In the genomic region with DNA sequence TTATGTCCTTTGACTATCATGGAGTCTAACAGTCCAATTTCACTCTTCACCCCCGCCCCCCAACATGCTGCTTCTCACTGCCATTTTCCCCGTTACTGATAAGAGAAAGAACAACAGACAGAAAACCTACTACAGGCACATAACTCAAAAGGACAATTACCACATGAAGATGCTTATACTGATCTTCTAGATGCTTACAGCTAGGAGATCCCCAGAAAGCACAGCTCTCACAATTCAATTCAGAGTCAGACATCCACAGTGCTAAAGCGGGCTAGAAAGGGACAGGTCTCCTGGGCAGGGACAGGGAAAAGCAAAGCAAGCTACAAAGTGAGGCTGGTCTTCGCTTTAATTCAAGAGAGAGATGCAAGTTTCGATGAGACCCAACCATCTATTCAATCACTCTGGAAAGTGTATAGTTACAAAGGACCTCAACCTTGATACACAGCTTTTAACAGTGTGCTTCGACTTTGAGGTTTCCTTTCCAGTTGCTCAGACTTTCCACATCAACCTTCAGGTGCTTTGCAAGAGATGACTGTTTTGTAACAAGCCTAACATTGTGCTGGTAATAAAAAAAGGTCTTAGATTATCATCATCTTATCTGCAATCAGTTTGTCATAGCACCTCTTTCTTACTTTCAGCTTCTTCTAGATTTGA, we compare ENCODE assay signal across 15 cellular contexts.
DNase-seq lines count a peak whose midpoint lies in the region; TF ChIP-seq lines count a peak whose summit lies in the region.
"Had no signal": no experiment of that assay in that cellular context is flagged by ENCODE, and none has a peak within 500 bp of the region (broad histone marks: within the 10 kb centered on the region; RNA-seq: fewer than 3 reads in every experiment).

No MANE protein-coding gene starts in this region.

- CTCF ChIA-PET in GM10248 (lab: Yijun Ruan, JAX) = interaction anchor here (1.0 to 2.4 kb wide), 10 partner anchors 8 to 89 kb away, joined by 3 to 11 read pairs (median 5); no protein-coding TSS in a partner anchor

- no peaks in the 10 kb centered on the region for H3K9me3 ChIP-seq in thymus (ENCODE audit: control insufficient read depth)
- H3K9me3 ChIP-seq: adrenal gland, HAP-1 had no signal

- WGBS in thymus = 45% methylated on average over 6 of the region's 6 CpGs

- no peak overlapping the region for H3K4me3 ChIP-seq in thymus (ENCODE audit: low read length)
- H3K4me3 ChIP-seq: adrenal gland, HAP-1 had no signal

- no peak for TF ChIP-seq POLR2A in erythroblast (IDR thresholded peaks at IDR 0.05; ENCODE audit: low read length)

- H3K27me3 ChIP-seq in thymus (ENCODE audit: control insufficient read depth, insufficient read depth) = no peaks in the 10 kb centered on the region
- H3K27me3 ChIP-seq: adrenal gland had no signal

- H3K4me1 ChIP-seq in thymus (ENCODE audit: control insufficient read depth, insufficient read depth, low read length) = peaks cover 36% of the 10 kb centered on the region
- H3K4me1 ChIP-seq: adrenal gland had no signal

- POLR2A ChIA-PET in GM10248 (lab: Yijun Ruan, JAX) = no interaction called here

- TF ChIP-seq CTCF in GM10248 (IDR thresholded peaks at IDR 0.05; ENCODE audit: control extremely low read depth, extremely low read depth, low read depth, missing control alignments) = no peak

- peaks cover 37% of the 10 kb centered on the region for H3K36me3 ChIP-seq in thymus (ENCODE audit: control insufficient read depth, insufficient read depth)
- H3K36me3 ChIP-seq: adrenal gland, HAP-1 had no signal

- peak; percentile 39 for DNase-seq in activated naive CD4-positive, alpha-beta T cell treated with Interleukin-2 at 50 U/mL for 16 hours
- DNase-seq in activated naive CD4-positive, alpha-beta T cell (lab: John Stamatoyannopoulos, UW) = no peak
- peak; percentile 42 for DNase-seq in activated CD8-positive, alpha-beta memory T cell treated with anti-CD3 and anti-CD28 coated beads, Interleukin-2, amount 50 U/mL, for 1 hour (ENCODE audit: extremely low read depth)
- DNase-seq in erythroblast (lab: John Stamatoyannopoulos, UW) (peak; percentile 3 to 15), GM10248 (ENCODE audit: extremely low spot score) (no peak), DMS153 (lab: John Stamatoyannopoulos, UW) (no peak), NCI-H526 treated with DMSO at 0.1 percent for 48 hours (lab: John Stamatoyannopoulos, UW) (no peak)
- DNase-seq: adrenal gland, cortex of kidney, NCI-H1694, NCI-H69, SHP77, trophoblast cell had no signal

- peak overlapping the region; percentile 66 for H3K27ac ChIP-seq in thymus (ENCODE audit: low read depth)
- H3K27ac ChIP-seq: adrenal gland had no signal

Comparison
In these comparisons a context has a peak if more than half of its experiments do, and no peak if none do; other contexts are left out.
1. DNase-seq: peak in activated naive CD4-positive, alpha-beta T cell treated with Interleukin-2 at 50 U/mL for 16 hours (single experiment), activated CD8-positive, alpha-beta memory T cell treated with anti-CD3 and anti-CD28 coated beads, Interleukin-2, amount 50 U/mL, for 1 hour (single experiment) and erythroblast (2 of 2); none in activated naive CD4-positive, alpha-beta T cell (0 of 4), GM10248 (single experiment), DMS153 (single experiment) and NCI-H526 treated with DMSO at 0.1 percent for 48 hours (single experiment).